Comparison of ENCODE assay signal across 17 cellular contexts in genomic region chr10:91708174-91708861, GRCh38.
DNase-seq lines count a peak whose midpoint lies in the region; ATAC-seq, FAIRE-seq and TF ChIP-seq lines count a peak whose summit lies in the region.
"Had no signal": no experiment of that assay in that cellular context is flagged by ENCODE, and none has a peak within 500 bp of the region (broad histone marks: within the 10 kb centered on the region; RNA-seq: fewer than 3 reads in every experiment).

No MANE protein-coding gene starts in this region.

- FAIRE-seq in HepG2 (lab: Jason Lieb, UNC) (no peak), K562 (lab: Jason Lieb, UNC) (no peak)
- FAIRE-seq: GM12878, GM18507 had no signal

- H3K9ac ChIP-seq in liver (ENCODE audit: low read depth in 1 of 2, low read length in 2 of 2): no peak overlapping the region
- no peak overlapping the region for H3K9ac ChIP-seq in HepG2 (ENCODE audit: insufficient read depth, low read depth, low read length)
- no peak overlapping the region for H3K9ac ChIP-seq in K562 (ENCODE audit: insufficient read depth in 1 of 2, low read depth in 2 of 2, low read length in 2 of 2)
- H3K9ac ChIP-seq: KMS-11 had no signal

- BruUV-seq in HepG2 (replicated peaks; lab: Mats Ljungman, UMichigan) (no TSS peak), K562 (replicated peaks; lab: Mats Ljungman, UMichigan) (no TSS peak)

- H3K79me2 ChIP-seq in HepG2 (ENCODE audit: insufficient read depth, low read length) (no peaks in the 10 kb centered on the region), K562 (ENCODE audit: control insufficient read depth, insufficient read depth, low read length) (no peaks in the 10 kb centered on the region)

- in situ Hi-C loops in HepG2 (cut with HindIII; ENCODE audit: extremely low pct_ligation_motif_present, low pct_unique_long_range_greater_than_20kb): no loop called here
- in situ Hi-C loops in K562 (cut with MboI): no loop called here

- no peaks in the 10 kb centered on the region for H3K27me3 Mint-ChIP-seq in nephron (ENCODE audit: low read depth)

- H3K9me3 Mint-ChIP-seq in nephron: no peaks in the 10 kb centered on the region
- H3K9me3 Mint-ChIP-seq: CD4-positive, alpha-beta memory T cell had no signal

- H4K20me1 ChIP-seq in HepG2 (ENCODE audit: insufficient read depth, low read length): no peaks in the 10 kb centered on the region
- H4K20me1 ChIP-seq in K562 (replicated peaks; ENCODE audit: control insufficient read depth, insufficient read depth, low read length): no peaks in the 10 kb centered on the region

- H3K36me3 ChIP-seq in liver (ENCODE audit: control insufficient read depth in 4 of 4, insufficient read depth in 3 of 4, low read depth in 1 of 4, low read length in 3 of 4) (no peaks in the 10 kb centered on the region), HepG2 (replicated peaks in 1 of 2; ENCODE audit: control insufficient read depth in 1 of 2, insufficient read depth in 2 of 2, low read length in 2 of 2) (no peaks in the 10 kb centered on the region), K562 (ENCODE audit: control insufficient read depth, insufficient read depth, low read length) (no peaks in the 10 kb centered on the region)

- H3K4me1 ChIP-seq in liver (ENCODE audit: control insufficient read depth in 4 of 4, insufficient read depth in 4 of 4, low read length in 3 of 4) (peaks cover 14 to 74% (median 47%) of the 10 kb centered on the region in 4 donors), HepG2 (ENCODE audit: insufficient read depth, low read length) (peaks cover 19% of the 10 kb centered on the region), K562 (replicated peaks in 1 of 2; ENCODE audit: control insufficient read depth in 2 of 2, insufficient read depth in 2 of 2, low read length in 2 of 2) (peaks cover 0 to 14% of the 10 kb centered on the region in 2 experiments; a peak in 1 of 5 replicates)

- TF ChIP-seq RAD21 in liver (IDR thresholded peaks at IDR 0.05) (no peak), HepG2 (CRISPR knock-in tag; IDR thresholded peaks at IDR 0.05) (no peak), K562 (CRISPR knock-in tag; conservative IDR thresholded peaks at IDR 0.05 in 1 of 2, IDR thresholded peaks at IDR 0.05 in 1 of 2) (no peak)

- no peaks in the 10 kb centered on the region for H3K36me3 Mint-ChIP-seq in nephron (ENCODE audit: low read depth)
- H3K36me3 Mint-ChIP-seq: CD4-positive, alpha-beta memory T cell had no signal

- no peak overlapping the region for H3K4me3 ChIP-seq in liver (ENCODE audit: low read depth in 1 of 3, low read length in 3 of 3)
- no peak overlapping the region for H3K4me3 ChIP-seq in HepG2 (replicated peaks in 1 of 3; ENCODE audit: insufficient read depth in 1 of 3, low read depth in 2 of 3, low read length in 3 of 3)
- H3K4me3 ChIP-seq in K562: no peak overlapping the region
- H3K4me3 ChIP-seq: GM12878 had no signal

- POLR2A ChIA-PET in HepG2 (lab: Yijun Ruan, JAX): no interaction called here
- POLR2A ChIA-PET in K562 (lab: Yijun Ruan, JAX): no interaction called here

- no peak for DNase-seq in HepG2 (ENCODE audit: low spot score)
- DNase-seq in K562 (ENCODE audit: extremely low read depth in 1 of 4, low spot score in 3 of 4): no peak
- DNase-seq in A172 (ENCODE audit: low spot score): no peak
- no peak for DNase-seq in epidermal melanocyte (ENCODE audit: insufficient read length, low spot score)
- DNase-seq in CD1c-positive myeloid dendritic cell (ENCODE audit: extremely low spot score): no peak
- DNase-seq: CD4-positive, alpha-beta memory T cell; GOT3; NCI-H1105 treated with DMSO at 0.1 percent for 48 hours; NCI-H187 treated with DMSO at 0.1 percent for 48 hours; NCI-H526; PC-3 had no signal

- H3K4me2 ChIP-seq in HepG2 (ENCODE audit: low read depth, low read length): no peak overlapping the region
- no peak overlapping the region for H3K4me2 ChIP-seq in K562 (ENCODE audit: insufficient read depth, low read length)
- H3K4me2 ChIP-seq: KMS-11 had no signal

- no peak overlapping the region for H2AFZ ChIP-seq in HepG2 (ENCODE audit: low read length)
- H2AFZ ChIP-seq in K562 (ENCODE audit: low read depth, low read length): no peak overlapping the region; the same call in 1 of the 2 replicates

- H3K27ac ChIP-seq in liver (ENCODE audit: low read depth in 1 of 2, low read length in 2 of 2) (peak overlapping the region; percentile 35 to 49), HepG2 (ENCODE audit: extremely low read length, insufficient read depth, low read length) (no peak overlapping the region), K562 (ENCODE audit: extremely low read depth, low read depth, low read length) (no peak overlapping the region)
- H3K27ac ChIP-seq: KMS-11 had no signal

- 61% methylated on average over 3 of the region's 3 CpGs for WGBS in liver
- 81% methylated on average over 3 of the region's 3 CpGs for WGBS in HepG2 (ENCODE audit: low lambda C conversion rate)
- 51% methylated on average over 3 of the region's 3 CpGs for WGBS in K562 (ENCODE audit: insufficient coverage, low coverage, missing lambda C conversion rate)

- no peak for TF ChIP-seq POLR2A in HepG2 (IDR thresholded peaks at IDR 0.05; ENCODE audit: insufficient read depth in 1 of 2, low read depth in 2 of 2, low read length in 2 of 2)
- no peak for TF ChIP-seq POLR2A in K562 (conservative IDR thresholded peaks at IDR 0.05)

- peaks cover 40% of the 10 kb centered on the region for H3K4me1 Mint-ChIP-seq in nephron
- H3K4me1 Mint-ChIP-seq: CD4-positive, alpha-beta memory T cell had no signal

- intact Hi-C loops in HepG2 (cut with micrococcal nuclease; ENCODE audit: unreplicated experiment) (no loop called here), K562 (cut with micrococcal nuclease) (no loop called here)

- no peak overlapping the region for H3K4me3 Mint-ChIP-seq in nephron
- H3K4me3 Mint-ChIP-seq: B cell; CD4-positive, alpha-beta memory T cell had no signal

- TF ChIP-seq EP300 in HepG2 (IDR thresholded peaks at IDR 0.05; ENCODE audit: low read depth in 2 of 2, low read length in 2 of 2): no peak
- TF ChIP-seq EP300 in HepG2 (CRISPR knock-in tag; IDR thresholded peaks at IDR 0.05; ENCODE audit: borderline replicate concordance): no peak
- TF ChIP-seq EP300 in K562 (IDR thresholded peaks at IDR 0.05; ENCODE audit: low read length): no peak

- no peaks in the 10 kb centered on the region for H3K9me3 ChIP-seq in liver (ENCODE audit: control insufficient read depth in 4 of 4, low read length in 3 of 4)
- no peaks in the 10 kb centered on the region for H3K9me3 ChIP-seq in HepG2 (ENCODE audit: low read length)
- no peaks in the 10 kb centered on the region for H3K9me3 ChIP-seq in K562 (replicated peaks; ENCODE audit: control insufficient read depth, insufficient read depth, low read depth, low read length)

- H3K9me1 ChIP-seq in K562 (ENCODE audit: control insufficient read depth, insufficient read depth, low read length): no peaks in the 10 kb centered on the region

- ATAC-seq in HepG2 (no peak), K562 (no peak)
- ATAC-seq: GM12878, PC-3 had no signal

- H3K27me3 ChIP-seq in liver (ENCODE audit: control insufficient read depth in 4 of 4, insufficient read depth in 4 of 4, low read length in 3 of 4): no peaks in the 10 kb centered on the region
- no peaks in the 10 kb centered on the region for H3K27me3 ChIP-seq in HepG2 (ENCODE audit: control insufficient read depth in 1 of 2, insufficient read depth in 2 of 2, low read length in 2 of 2)
- H3K27me3 ChIP-seq in K562 (ENCODE audit: control insufficient read depth in 2 of 2, insufficient read depth in 2 of 2, low read length in 2 of 2): no peaks in the 10 kb centered on the region

- TF ChIP-seq CTCF in liver (IDR thresholded peaks at IDR 0.05; ENCODE audit: low read depth, low read length, missing input control) (no peak), HepG2 (CRISPR knock-in tag; IDR thresholded peaks at IDR 0.05) (no peak), K562 (IDR thresholded peaks at IDR 0.05 in 2 of 3, conservative IDR thresholded peaks at IDR 0.05 in 1 of 3; ENCODE audit: insufficient read depth in 2 of 3, low read depth in 1 of 3, low read length in 3 of 3) (no peak), nephron (IDR thresholded peaks at IDR 0.05; ENCODE audit: unreplicated experiment in 3 of 3) (no peak)

- H3K27ac Mint-ChIP-seq in nephron: peak overlapping the region; percentile 54 to 94 (median 82)
- H3K27ac Mint-ChIP-seq: B cell; CD4-positive, alpha-beta memory T cell had no signal

- CTCF ChIA-PET in HepG2 (lab: Yijun Ruan, JAX; ENCODE audit: low intra/inter-chr PET ratio, low total read pairs): no interaction called here
- CTCF ChIA-PET in K562 (lab: Yijun Ruan, JAX; ENCODE audit: low intra/inter-chr PET ratio): no interaction called here

TF ChIP-seq in liver, 16 proteins besides CTCF, POLR2A, EP300 and RAD21 (continues in another document):
- TF ChIP-seq RXRA (IDR thresholded peaks at IDR 0.05) (no peak), TAF1 (conservative IDR thresholded peaks at IDR 0.05) (no peak)

TF ChIP-seq in HepG2, 621 proteins besides CTCF, POLR2A, EP300 and RAD21:
- TF ChIP-seq PLRG1 (conservative IDR thresholded peaks at IDR 0.05): no peak
- TF ChIP-seq ISL2 (CRISPR knock-in tag; IDR thresholded peaks at IDR 0.05): no peak
- no peak for TF ChIP-seq TGIF2 (CRISPR knock-in tag; IDR thresholded peaks at IDR 0.05)
- TF ChIP-seq ZNF253 (CRISPR knock-in tag; IDR thresholded peaks at IDR 0.05; ENCODE audit: borderline replicate concordance): no peak

TF ChIP-seq in K562, 482 proteins besides CTCF, POLR2A, EP300 and RAD21 (continues in another document):
- TF ChIP-seq HMG20A (CRISPR knock-in tag; conservative IDR thresholded peaks at IDR 0.05) (no peak), ZNF184 (CRISPR knock-in tag; IDR thresholded peaks at IDR 0.05) (no peak), KAT7 (CRISPR knock-in tag; IDR thresholded peaks at IDR 0.05; ENCODE audit: borderline replicate concordance) (no peak), ZNF551 (CRISPR knock-in tag; IDR thresholded peaks at IDR 0.05) (no peak)
- TF ChIP-seq, protein P1, sequence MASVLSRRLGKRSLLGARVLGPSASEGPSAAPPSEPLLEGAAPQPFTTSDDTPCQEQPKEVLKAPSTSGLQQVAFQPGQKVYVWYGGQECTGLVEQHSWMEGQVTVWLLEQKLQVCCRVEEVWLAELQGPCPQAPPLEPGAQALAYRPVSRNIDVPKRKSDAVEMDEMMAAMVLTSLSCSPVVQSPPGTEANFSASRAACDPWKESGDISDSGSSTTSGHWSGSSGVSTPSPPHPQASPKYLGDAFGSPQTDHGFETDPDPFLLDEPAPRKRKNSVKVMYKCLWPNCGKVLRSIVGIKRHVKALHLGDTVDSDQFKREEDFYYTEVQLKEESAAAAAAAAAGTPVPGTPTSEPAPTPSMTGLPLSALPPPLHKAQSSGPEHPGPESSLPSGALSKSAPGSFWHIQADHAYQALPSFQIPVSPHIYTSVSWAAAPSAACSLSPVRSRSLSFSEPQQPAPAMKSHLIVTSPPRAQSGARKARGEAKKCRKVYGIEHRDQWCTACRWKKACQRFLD (CRISPR knock-in tag; IDR thresholded peaks at IDR 0.05): 0 out of 2 replicates have a peak, but pooled peaks have one; percentile 24

Comparison
In these comparisons a context has a peak if more than half of its experiments do, and no peak if none do; other contexts are left out.
1. H3K27ac ChIP-seq: peak in liver (2 of 2); none in HepG2 (single experiment) and K562 (single experiment).